12 cellular contexts compared by ENCODE assay signal in genomic region chr1:154342132-154342531, GRCh38. TPM values are rescaled to one million over a fixed set of nuclear protein-coding genes. Genes with fewer than 3 reads are reported as not detected.
DNase-seq lines count a peak whose midpoint lies in the region; ATAC-seq and TF ChIP-seq lines count a peak whose summit lies in the region.
"Had no signal": no experiment of that assay in that cellular context is flagged by ENCODE, and none has a peak within 500 bp of the region (broad histone marks: within the 10 kb centered on the region; RNA-seq: fewer than 3 reads in every experiment).

No MANE protein-coding gene starts in this region.

- H3K36me3 ChIP-seq in upper lobe of right lung = peaks cover 70% of the 10 kb centered on the region
- peaks cover 0 to 87% of the 10 kb centered on the region in 2 donors for H3K36me3 ChIP-seq in adrenal gland (replicated peaks in 1 of 2)

- TF ChIP-seq POLR2A in adrenal gland (IDR thresholded peaks at IDR 0.05) = no peak

- H3K4me3 ChIP-seq in upper lobe of right lung (no peak overlapping the region), adrenal gland (no peak overlapping the region)
- H3K4me3 ChIP-seq: MG63 had no signal

- H3K27ac Mint-ChIP-seq in stimulated activated naive CD8-positive, alpha-beta T cell treated with anti-CD3 and anti-CD28 coated beads, Interleukin-15, Interleukin-2, amounts not matched to agents 100 ng/mL and 50 ng/mL, for 24 hours = peak overlapping the region; percentile 91
- peak overlapping the region; percentile 87 for H3K27ac Mint-ChIP-seq in activated T-helper 1 cell treated with anti-CD3 and anti-CD28 coated beads, Interleukin-12 subunit alpha, Interleukin-12 subunit beta, Interleukin-2, Interleukin-4 antibody, amounts not matched to agents 30 ng/mL and 10 ng/mL and 1 ng/mL, durations not matched to agents 14 hours and 24 hours and 36 hours
- peak overlapping the region; percentile 25 for H3K27ac Mint-ChIP-seq in memory B cell

- peak overlapping the region; percentile 70 for H3K4me3 Mint-ChIP-seq in stimulated activated naive CD8-positive, alpha-beta T cell treated with anti-CD3 and anti-CD28 coated beads, Interleukin-15, Interleukin-2, amounts not matched to agents 100 ng/mL and 50 ng/mL, for 24 hours
- peak overlapping the region; percentile 19 for H3K4me3 Mint-ChIP-seq in activated T-helper 1 cell treated with anti-CD3 and anti-CD28 coated beads, Interleukin-12 subunit alpha, Interleukin-12 subunit beta, Interleukin-2, Interleukin-4 antibody, amounts not matched to agents 30 ng/mL and 10 ng/mL and 1 ng/mL, durations not matched to agents 14 hours and 24 hours and 36 hours
- H3K4me3 Mint-ChIP-seq in memory B cell = no peak overlapping the region

- H3K27me3 ChIP-seq in upper lobe of right lung (no peaks in the 10 kb centered on the region), adrenal gland (no peaks in the 10 kb centered on the region)
- H3K27me3 ChIP-seq: MG63 had no signal

- no peak for DNase-seq in stimulated activated naive CD8-positive, alpha-beta T cell treated with anti-CD3 and anti-CD28 coated beads, Interleukin-15, Interleukin-2, amounts not matched to agents 100 U/mL and 50 U/mL, for 24 hours
- DNase-seq in activated T-helper 1 cell treated with anti-CD3 and anti-CD28 coated beads, Interleukin-12 subunit alpha, Interleukin-12 subunit beta, Interleukin-2, Interleukin-4 antibody, amounts not matched to agents 30 ng/mL and 10 ng/mL and 1 ng/mL, durations not matched to agents 14 hours and 24 hours and 36 hours (ENCODE audit: low spot score) = no peak
- no peak for DNase-seq in memory B cell (ENCODE audit: low spot score in 2 of 2)
- no peak for DNase-seq in upper lobe of right lung
- no peak for DNase-seq in stimulated activated CD4-positive, alpha-beta T cell treated with anti-CD3 and anti-CD28 coated beads, Interleukin-12 subunit alpha, Interleukin-12 subunit beta, amount 100 ng/mL, for 4 hours
- DNase-seq in adrenal gland = no peak
- DNase-seq: MG63, SIG-M5 had no signal

- H3K27me3 Mint-ChIP-seq in stimulated activated naive CD8-positive, alpha-beta T cell treated with anti-CD3 and anti-CD28 coated beads, Interleukin-15, Interleukin-2, amounts not matched to agents 100 ng/mL and 50 ng/mL, for 24 hours = no peaks in the 10 kb centered on the region
- no peaks in the 10 kb centered on the region for H3K27me3 Mint-ChIP-seq in activated T-helper 1 cell treated with anti-CD3 and anti-CD28 coated beads, Interleukin-12 subunit alpha, Interleukin-12 subunit beta, Interleukin-2, Interleukin-4 antibody, amounts not matched to agents 30 ng/mL and 10 ng/mL and 1 ng/mL, durations not matched to agents 14 hours and 24 hours and 36 hours (ENCODE audit: insufficient read depth)
- no peaks in the 10 kb centered on the region for H3K27me3 Mint-ChIP-seq in memory B cell

- intact Hi-C loops in activated T-helper 1 cell treated with anti-CD3 and anti-CD28 coated beads, Interleukin-12 subunit alpha, Interleukin-12 subunit beta, Interleukin-2, Interleukin-4 antibody, amounts not matched to agents 30 ng/mL and 10 ng/mL and 1 ng/mL, durations not matched to agents 14 hours and 24 hours and 36 hours (cut with micrococcal nuclease) = loop anchor here (2.0 kb wide), 1 partner anchor 15 kb away; no protein-coding TSS in a partner anchor
- intact Hi-C loops in upper lobe of right lung (cut with DNase I) = no loop called here
- intact Hi-C loops in adrenal gland (cut with DNase I) = no loop called here

- no peaks in the 10 kb centered on the region for H3K9me3 Mint-ChIP-seq in stimulated activated naive CD8-positive, alpha-beta T cell treated with anti-CD3 and anti-CD28 coated beads, Interleukin-15, Interleukin-2, amounts not matched to agents 100 ng/mL and 50 ng/mL, for 24 hours
- no peaks in the 10 kb centered on the region for H3K9me3 Mint-ChIP-seq in activated T-helper 1 cell treated with anti-CD3 and anti-CD28 coated beads, Interleukin-12 subunit alpha, Interleukin-12 subunit beta, Interleukin-2, Interleukin-4 antibody, amounts not matched to agents 30 ng/mL and 10 ng/mL and 1 ng/mL, durations not matched to agents 14 hours and 24 hours and 36 hours
- no peaks in the 10 kb centered on the region for H3K9me3 Mint-ChIP-seq in memory B cell

- H3K4me1 ChIP-seq in upper lobe of right lung (peaks cover 5% of the 10 kb centered on the region), adrenal gland (replicated peaks in 1 of 2) (no peaks in the 10 kb centered on the region)

- no peaks in the 10 kb centered on the region for H3K9me3 ChIP-seq in upper lobe of right lung
- no peaks in the 10 kb centered on the region for H3K9me3 ChIP-seq in adrenal gland (replicated peaks in 1 of 3)
- H3K9me3 ChIP-seq: MG63 had no signal

- no peak for ATAC-seq in stimulated activated naive CD8-positive, alpha-beta T cell treated with anti-CD3 and anti-CD28 coated beads, Interleukin-15, Interleukin-2, amounts not matched to agents 100 U/mL and 50 U/mL, for 24 hours
- ATAC-seq in memory B cell (ENCODE audit: low read depth) = no peak
- no peak for ATAC-seq in upper lobe of right lung
- ATAC-seq in HG02623 (IDR thresholded peaks at IDR 0.05; ENCODE audit: unreplicated experiment) = no peak

- H3K36me3 Mint-ChIP-seq in stimulated activated naive CD8-positive, alpha-beta T cell treated with anti-CD3 and anti-CD28 coated beads, Interleukin-15, Interleukin-2, amounts not matched to agents 100 ng/mL and 50 ng/mL, for 24 hours (ENCODE audit: low read depth) = peaks cover 82% of the 10 kb centered on the region
- peaks cover 81% of the 10 kb centered on the region for H3K36me3 Mint-ChIP-seq in activated T-helper 1 cell treated with anti-CD3 and anti-CD28 coated beads, Interleukin-12 subunit alpha, Interleukin-12 subunit beta, Interleukin-2, Interleukin-4 antibody, amounts not matched to agents 30 ng/mL and 10 ng/mL and 1 ng/mL, durations not matched to agents 14 hours and 24 hours and 36 hours (ENCODE audit: low read depth)
- peaks cover 45% of the 10 kb centered on the region for H3K36me3 Mint-ChIP-seq in memory B cell

- TF ChIP-seq CTCF in upper lobe of right lung (IDR thresholded peaks at IDR 0.05) (no peak), adrenal gland (IDR thresholded peaks at IDR 0.05) (no peak)

- peak overlapping the region; percentile 47 for H3K27ac ChIP-seq in upper lobe of right lung
- H3K27ac ChIP-seq in adrenal gland = no peak overlapping the region

- WGBS in adrenal gland, 4 donors = 64 to 93% (median 86%) methylated on average over 4 to 7 of the region's 7 CpGs

- peaks cover 93% of the 10 kb centered on the region for H3K4me1 Mint-ChIP-seq in stimulated activated naive CD8-positive, alpha-beta T cell treated with anti-CD3 and anti-CD28 coated beads, Interleukin-15, Interleukin-2, amounts not matched to agents 100 ng/mL and 50 ng/mL, for 24 hours (ENCODE audit: low read depth)
- H3K4me1 Mint-ChIP-seq in activated T-helper 1 cell treated with anti-CD3 and anti-CD28 coated beads, Interleukin-12 subunit alpha, Interleukin-12 subunit beta, Interleukin-2, Interleukin-4 antibody, amounts not matched to agents 30 ng/mL and 10 ng/mL and 1 ng/mL, durations not matched to agents 14 hours and 24 hours and 36 hours (ENCODE audit: low read depth) = peaks cover 78% of the 10 kb centered on the region
- H3K4me1 Mint-ChIP-seq in memory B cell = peaks cover 13% of the 10 kb centered on the region

RNA-seq across cellular contexts. Expression of gene ATP8B2, which starts 16.8 kb away (rescaled TPM):
- total RNA-seq in activated T-helper 1 cell treated with anti-CD3 and anti-CD28 coated beads, Interleukin-12 subunit alpha, Interleukin-12 subunit beta, Interleukin-2, Interleukin-4 antibody, amounts not matched to agents 30 ng/mL and 10 ng/mL and 1 ng/mL, durations not matched to agents 14 hours and 24 hours and 36 hours = 50.1 and 54.9 TPM in 2 replicates
- total RNA-seq in upper lobe of right lung (35.2 TPM), adrenal gland (10 to 100 TPM; 21.2 to 80.8 (median 26.3) TPM)
- polyA plus RNA-seq in adrenal gland = 10 to 100 TPM in 2 of 3 donors, 1 to 10 TPM in 1; 9.9 to 15.4 (median 11.6) TPM

RNA-seq across cellular contexts. Expression of gene AQP10, which starts 21.2 kb away (rescaled TPM):
- not detected in 2 replicates for total RNA-seq in activated T-helper 1 cell treated with anti-CD3 and anti-CD28 coated beads, Interleukin-12 subunit alpha, Interleukin-12 subunit beta, Interleukin-2, Interleukin-4 antibody, amounts not matched to agents 30 ng/mL and 10 ng/mL and 1 ng/mL, durations not matched to agents 14 hours and 24 hours and 36 hours
- total RNA-seq in upper lobe of right lung (0.64 TPM), adrenal gland (not detected)
- polyA plus RNA-seq in adrenal gland = not detected
- total RNA-seq: bronchial epithelial cell, ureter had no signal

Comparison
In these comparisons a context has a peak if more than half of its experiments do, and no peak if none do; other contexts are left out.
1. H3K27ac Mint-ChIP-seq: peak in every context shown above with its lines; median percentile 91 in stimulated activated naive CD8-positive, alpha-beta T cell treated with anti-CD3 and anti-CD28 coated beads, Interleukin-15, Interleukin-2, amounts not matched to agents 100 ng/mL and 50 ng/mL, for 24 hours; 87 in activated T-helper 1 cell treated with anti-CD3 and anti-CD28 coated beads, Interleukin-12 subunit alpha, Interleukin-12 subunit beta, Interleukin-2, Interleukin-4 antibody, amounts not matched to agents 30 ng/mL and 10 ng/mL and 1 ng/mL, durations not matched to agents 14 hours and 24 hours and 36 hours; 25 in memory B cell.